Comparison of ENCODE assay signal across 8 cellular contexts in genomic region chr17:8383143-8383974, GRCh38. TPM values are rescaled to one million over a fixed set of nuclear protein-coding genes. Genes with fewer than 3 reads are reported as not detected.
DNase-seq lines count a peak whose midpoint lies in the region; ATAC-seq, FAIRE-seq and TF ChIP-seq lines count a peak whose summit lies in the region.

Gene RPL26 (minus strand): TSS chr17:8383193. CDS start chr17:8382310, 883 bp downstream.

- H3K36me3 ChIP-seq in Caco-2 (ENCODE audit: control insufficient read depth, insufficient read depth, low read length) (no peaks in the 10 kb centered on the region; the same call in 1 of the 2 replicates), mesodermal cell (ENCODE audit: control insufficient read depth, insufficient read depth, low read length) (peaks cover 37% of the 10 kb centered on the region)

- peak within 1 kb of the TSS; percentile 98 for H3K27ac ChIP-seq in mesodermal cell (ENCODE audit: low read depth, low read length, severe bottlenecking)

- intact Hi-C loops in Caco-2 (cut with micrococcal nuclease; ENCODE audit: unreplicated experiment), result no loop called here

- H3K4me3 ChIP-seq in Caco-2 (ENCODE audit: low read depth, low read length) (peak within 1 kb of the TSS; percentile 74), mesodermal cell (ENCODE audit: extremely low read depth, insufficient read depth, low read length, poor library complexity, severe bottlenecking) (peak within 1 kb of the TSS; percentile 63)

- H3K4me3 Mint-ChIP-seq in Caco-2 (ENCODE audit: unreplicated experiment), result peak within 1 kb of the TSS; percentile 91
- H3K4me3 Mint-ChIP-seq in activated CD8-positive, alpha-beta memory T cell treated with anti-CD3 and anti-CD28 coated beads, Interleukin-2, amount 10 ng/mL, durations not matched to agents 7 days and 5 days, result peak within 1 kb of the TSS; percentile 96

- no peaks in the 10 kb centered on the region for H3K9me3 Mint-ChIP-seq in Caco-2 (ENCODE audit: unreplicated experiment)
- no peaks in the 10 kb centered on the region for H3K9me3 Mint-ChIP-seq in activated CD8-positive, alpha-beta memory T cell treated with anti-CD3 and anti-CD28 coated beads, Interleukin-2, amount 10 ng/mL, durations not matched to agents 7 days and 5 days (ENCODE audit: low read depth)

- no peaks in the 10 kb centered on the region for H3K4me1 Mint-ChIP-seq in Caco-2 (ENCODE audit: low read depth, unreplicated experiment)
- peaks cover 71% of the 10 kb centered on the region for H3K4me1 Mint-ChIP-seq in activated CD8-positive, alpha-beta memory T cell treated with anti-CD3 and anti-CD28 coated beads, Interleukin-2, amount 10 ng/mL, durations not matched to agents 7 days and 5 days

- DNase-seq in Caco-2 (peak; percentile 90 to 94), HTR-8/SVneo (ENCODE audit: insufficient read length, low spot score) (peak; percentile 95), NOMO-1 treated with dmso at 0.1 percent for 144 hours (lab: John Stamatoyannopoulos, UW; ENCODE audit: unreplicated experiment) (peak; percentile 93)
- peak; percentile 98 for DNase-seq in activated CD8-positive, alpha-beta memory T cell treated with anti-CD3 and anti-CD28 coated beads, Interleukin-2, amount 10 ng/mL, durations not matched to agents 7 days and 5 days
- peak; percentile 88 to 89 for DNase-seq in stimulated activated CD8-positive, alpha-beta memory T cell treated with anti-CD3 and anti-CD28 coated beads, Interleukin-15, amount 100 ng/mL, for 48 hours (ENCODE audit: low read depth in 2 of 2)

- H3K27me3 ChIP-seq in Caco-2 (replicated peaks; ENCODE audit: control insufficient read depth, insufficient read depth, low read length), result no peaks in the 10 kb centered on the region

- H3K27ac Mint-ChIP-seq in Caco-2 (ENCODE audit: unreplicated experiment), result peak within 1 kb of the TSS; percentile 97
- H3K27ac Mint-ChIP-seq in activated CD8-positive, alpha-beta memory T cell treated with anti-CD3 and anti-CD28 coated beads, Interleukin-2, amount 10 ng/mL, durations not matched to agents 7 days and 5 days, result peak within 1 kb of the TSS; percentile 86

- BruUV-seq in Caco-2 (replicated peaks; lab: Mats Ljungman, UMichigan), result no TSS peak

- H3K4me1 ChIP-seq in Caco-2, result peaks cover 12% of the 10 kb centered on the region
- H3K4me1 ChIP-seq in mesodermal cell (ENCODE audit: control insufficient read depth, insufficient read depth, low read length, poor library complexity, severe bottlenecking), result peaks cover 33% of the 10 kb centered on the region

- no peaks in the 10 kb centered on the region for H3K27me3 Mint-ChIP-seq in Caco-2 (ENCODE audit: insufficient read depth, unreplicated experiment)
- H3K27me3 Mint-ChIP-seq in activated CD8-positive, alpha-beta memory T cell treated with anti-CD3 and anti-CD28 coated beads, Interleukin-2, amount 10 ng/mL, durations not matched to agents 7 days and 5 days, result no peaks in the 10 kb centered on the region

- H3K9me3 ChIP-seq in Caco-2, result no peaks in the 10 kb centered on the region
- no peaks in the 10 kb centered on the region for H3K9me3 ChIP-seq in mesodermal cell (ENCODE audit: control insufficient read depth, low read length)

- TF ChIP-seq CTCF in Caco-2 (IDR thresholded peaks at IDR 0.05; ENCODE audit: insufficient read depth in 1 of 2, low read depth in 1 of 2, low read length in 1 of 2, severe bottlenecking in 1 of 2, unreplicated experiment in 1 of 2), result peak; percentile 72 to 87

- in situ Hi-C loops in endometrial microvascular endothelial cells (cut with HindIII; ENCODE audit: inconsistent ontology term, low pct_unique_long_range_greater_than_20kb, low sequenced_read_pairs), result no loop called here

- POLR2A ChIA-PET in Caco-2 (lab: Charles Lee), result interaction anchor here (0.7 to 1.2 kb wide), 9 partner anchors 13 to 248 kb away, joined by 3 to 6 read pairs (median 3); partner anchors contain the start of genes MYH10, NDEL1 and RANGRF

- ATAC-seq in GM21360 (IDR thresholded peaks at IDR 0.05; ENCODE audit: unreplicated experiment), result peak; percentile 89
- peak; percentile 95 for ATAC-seq in activated CD8-positive, alpha-beta memory T cell treated with anti-CD3 and anti-CD28 coated beads, Interleukin-2, amount 10 ng/mL, durations not matched to agents 7 days and 5 days

- peaks cover 47% of the 10 kb centered on the region for H3K36me3 Mint-ChIP-seq in Caco-2 (ENCODE audit: insufficient read depth, unreplicated experiment)
- peaks cover 45% of the 10 kb centered on the region for H3K36me3 Mint-ChIP-seq in activated CD8-positive, alpha-beta memory T cell treated with anti-CD3 and anti-CD28 coated beads, Interleukin-2, amount 10 ng/mL, durations not matched to agents 7 days and 5 days

- WGBS in mesodermal cell (ENCODE audit: insufficient coverage in 2 of 2), 2 experiments, result 1 to 2% methylated on average over 61 to 66 of the region's 70 CpGs

- CTCF ChIA-PET in Caco-2 (lab: Charles Lee), result interaction anchor here (0.6 to 1.2 kb wide), 13 partner anchors 8 to 848 kb away, joined by 3 to 13 read pairs (median 4); partner anchors contain the start of genes NDEL1, RNF222 and SLC25A35
- CTCF ChIA-PET in activated CD8-positive, alpha-beta memory T cell treated with anti-CD3 and anti-CD28 coated beads, Interleukin-2, amount 10 ng/mL, durations not matched to agents 7 days and 5 days (lab: Charles Lee), result interaction anchor here (0.6 to 3.1 kb wide), 28 partner anchors 8 to 695 kb away, joined by 3 to 41 read pairs (median 3); partner anchors contain the start of genes BORCS6, CCDC42, CTC1 and NDEL1

- FAIRE-seq in HTR-8/SVneo (lab: Jason Lieb, UNC), result peak; percentile 84

RNA-seq across cellular contexts. Expression of gene RPL26, which starts in this region (rescaled TPM):
- 998 and 999 TPM in 2 replicates for total RNA-seq in Caco-2 (2022)
- total RNA-seq in activated CD8-positive, alpha-beta memory T cell treated with anti-CD3 and anti-CD28 coated beads, Interleukin-2, amount 10 ng/mL, durations not matched to agents 7 days and 5 days, result 1,000 to 10,000 TPM; 1,612 to 1,903 TPM
- total RNA-seq in endometrial microvascular endothelial cells (ENCODE audit: inconsistent ontology term), result 3,476 TPM
- 2,672 TPM for polyA plus RNA-seq in mesodermal cell (2013, experiment 1 of 2)
- 2,827 TPM for polyA plus RNA-seq in mesodermal cell (2013, experiment 2 of 2)

Comparison
In these comparisons a context has a peak if more than half of its experiments do, and no peak if none do; other contexts are left out.
1. Peak in every context shown above with its lines: DNase-seq, ATAC-seq, H3K4me3 ChIP-seq and H3K27ac ChIP-seq.